Comparison of ENCODE assay signal across 21 cellular contexts in the genomic region with DNA sequence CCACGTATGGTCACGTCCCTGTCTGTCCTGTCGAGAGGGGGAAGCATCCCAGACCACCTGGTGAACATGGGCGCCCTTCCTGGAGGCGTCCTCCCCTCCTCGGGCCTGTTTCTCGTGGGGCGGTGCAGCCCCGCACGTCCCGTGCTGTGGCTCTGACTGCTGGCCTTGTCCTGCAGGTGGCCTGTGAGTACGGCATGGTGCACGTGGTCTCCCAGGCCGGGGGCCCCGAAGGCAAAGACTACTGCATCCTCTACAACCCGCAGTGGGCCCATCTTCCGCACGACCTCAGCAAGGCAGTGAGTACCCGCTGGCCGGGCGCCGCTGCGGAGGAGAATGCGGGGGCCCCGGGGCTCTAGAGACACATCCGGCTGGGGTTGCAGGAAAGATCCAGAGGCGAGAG. TPM values are rescaled to one million over a fixed set of nuclear protein-coding genes. Genes with fewer than 3 reads are reported as not detected.
DNase-seq lines count a peak whose midpoint lies in the region; ATAC-seq, FAIRE-seq and TF ChIP-seq lines count a peak whose summit lies in the region.
"Had no signal": no experiment of that assay in that cellular context is flagged by ENCODE, and none has a peak within 500 bp of the region (broad histone marks: within the 10 kb centered on the region; RNA-seq: fewer than 3 reads in every experiment).

No MANE protein-coding gene starts in this region.

- H3K27ac ChIP-seq in BLaER1 (peak overlapping the region; percentile 95), kidney (ENCODE audit: low read depth in 2 of 2, low read length in 2 of 2) (no peak overlapping the region), substantia nigra (ENCODE audit: low read depth, low read length, poor library complexity, severe bottlenecking) (peak overlapping the region; percentile 97)
- H3K27ac ChIP-seq: A549, C4-2B had no signal

- peaks cover 76% of the 10 kb centered on the region for H4K20me1 ChIP-seq in BLaER1
- peaks cover 43% of the 10 kb centered on the region for H4K20me1 ChIP-seq in Loucy (ENCODE audit: insufficient read depth, low read length, poor library complexity, severe bottlenecking)

- peaks cover 27% of the 10 kb centered on the region for H3K36me3 ChIP-seq in BLaER1
- H3K36me3 ChIP-seq in Loucy (ENCODE audit: insufficient read depth, low read length), result peaks cover 5% of the 10 kb centered on the region; the same call in 1 of the 2 replicates
- peaks cover 0 to 3% of the 10 kb centered on the region in 2 donors for H3K36me3 ChIP-seq in kidney (ENCODE audit: control insufficient read depth in 1 of 2, insufficient read depth in 2 of 2, low read length in 2 of 2)

- no peaks in the 10 kb centered on the region for H3K9me2 ChIP-seq in Loucy (replicated peaks; ENCODE audit: low read depth, low read length)

- H3K79me2 ChIP-seq in Loucy (ENCODE audit: insufficient read depth, low read length), result peaks cover 84% of the 10 kb centered on the region

- peak overlapping the region; percentile 52; the same call in 1 of the 2 replicates for H3K4me3 ChIP-seq in BLaER1
- H3K4me3 ChIP-seq in Loucy (ENCODE audit: low read length, poor library complexity, severe bottlenecking), result no peak overlapping the region
- H3K4me3 ChIP-seq in kidney (ENCODE audit: low read length in 2 of 2), result no peak overlapping the region
- H3K4me3 ChIP-seq: A549 had no signal

- peaks cover 6% of the 10 kb centered on the region for H3F3A ChIP-seq in Loucy (ENCODE audit: low read depth)

- H2AFZ ChIP-seq in Loucy (ENCODE audit: low read length), result no peak overlapping the region

- ATAC-seq in GM18909 (IDR thresholded peaks at IDR 0.05; ENCODE audit: poor library complexity, unreplicated experiment) (no peak), HG03045 (IDR thresholded peaks at IDR 0.05; ENCODE audit: unreplicated experiment) (no peak), GM21367 (IDR thresholded peaks at IDR 0.05; ENCODE audit: unreplicated experiment) (no peak)
- ATAC-seq: Panc1 had no signal

- H3K9ac ChIP-seq in BLaER1 (peak overlapping the region; percentile 80; the same call in 1 of the 2 replicates), Loucy (ENCODE audit: low read depth, low read length, poor library complexity, severe bottlenecking) (peak overlapping the region; percentile 99), kidney (ENCODE audit: low read length in 2 of 2) (no peak overlapping the region)

- no peak for TF ChIP-seq CTCF in Loucy (conservative IDR thresholded peaks at IDR 0.05; ENCODE audit: low read length)
- TF ChIP-seq CTCF in kidney (IDR thresholded peaks at IDR 0.05; ENCODE audit: borderline replicate concordance, extremely low read depth, insufficient read depth), result no peak

- H3K4me1 ChIP-seq in BLaER1 (peaks cover 88% of the 10 kb centered on the region), Loucy (ENCODE audit: insufficient read depth, low read length, poor library complexity, severe bottlenecking) (peaks cover 41% of the 10 kb centered on the region), kidney (ENCODE audit: control insufficient read depth in 1 of 2, insufficient read depth in 1 of 2, low read depth in 1 of 2, low read length in 2 of 2) (peaks cover 20 to 32% of the 10 kb centered on the region in 2 donors)

- H3K4me2 ChIP-seq in BLaER1, result peak overlapping the region; percentile 97
- H3K4me2 ChIP-seq in Loucy (ENCODE audit: low read depth, low read length, poor library complexity, severe bottlenecking), result peak overlapping the region; percentile 85
- H3K4me2 ChIP-seq: A549 had no signal

- H3K9me3 ChIP-seq in BLaER1 (no peaks in the 10 kb centered on the region), Loucy (ENCODE audit: insufficient read depth, low read depth, low read length) (no peaks in the 10 kb centered on the region), kidney (ENCODE audit: control insufficient read depth in 1 of 2, low read length in 2 of 2) (no peaks in the 10 kb centered on the region)
- H3K9me3 ChIP-seq: A549 had no signal

- intact Hi-C loops in kidney (cut with DNase I), result no loop called here

- H3K27me3 ChIP-seq in BLaER1 (no peaks in the 10 kb centered on the region), Loucy (ENCODE audit: insufficient read depth, low read length, poor library complexity, severe bottlenecking) (no peaks in the 10 kb centered on the region)

- FAIRE-seq in kidney (lab: Jason Lieb, UNC), result no peak
- FAIRE-seq: A549, H54 had no signal

- DNase-seq in kidney (peak; percentile 74), substantia nigra (lab: John Stamatoyannopoulos, UW) (peak in 2 of 49 donors; percentile 24 to 26)
- DNase-seq: COR-L47, DMS 273 treated with DMSO at 0.1 percent for 48 hours, DND-41, MM.1S, NCI-H1105, NCI-H1694, NCI-H2081 treated with DMSO at 0.1 percent for 48 hours had no signal

RNA-seq across cellular contexts. Expression of a gene that starts 5.9 kb away (rescaled TPM):
- 94.1 TPM for total RNA-seq in kidney
- polyA plus RNA-seq in kidney (ENCODE audit: insufficient read depth, low read depth, low replicate concordance), result 25.3 TPM

RNA-seq across cellular contexts. Expression of a gene that starts 6.0 kb away (rescaled TPM):
- total RNA-seq in kidney, result 54.0 TPM
- 160 TPM for polyA plus RNA-seq in kidney (ENCODE audit: insufficient read depth, low read depth, low replicate concordance)

RNA-seq across cellular contexts. Expression of a gene that starts 25.6 kb away (rescaled TPM):
- total RNA-seq in kidney, result not detected
- polyA plus RNA-seq in kidney (ENCODE audit: insufficient read depth, low read depth, low replicate concordance), result not detected
- total RNA-seq: SK-MEL-5 had no signal

RNA-seq across cellular contexts. Expression of a gene that starts 26.5 kb away (rescaled TPM):
- total RNA-seq in kidney, result 0.09 TPM
- not detected for polyA plus RNA-seq in kidney (ENCODE audit: insufficient read depth, low read depth, low replicate concordance)
- total RNA-seq: G401 had no signal
- polyA plus RNA-seq: A549 had no signal

RNA-seq across cellular contexts. Expression of a gene that starts 52.5 kb away (rescaled TPM):
- 2.1 TPM for total RNA-seq in kidney
- not detected for polyA plus RNA-seq in kidney (ENCODE audit: insufficient read depth, low read depth, low replicate concordance)
- total RNA-seq: G401, NCI-H460, SK-MEL-5 had no signal
- polyA plus RNA-seq: A549 had no signal

Comparison
In these comparisons a context has a peak if more than half of its experiments do, and no peak if none do; other contexts are left out.
1. H3K27ac ChIP-seq: peak in BLaER1 (single experiment) and substantia nigra (single experiment); none in kidney (0 of 2).
2. H3K9ac ChIP-seq: peak in BLaER1 (single experiment) and Loucy (single experiment); none in kidney (0 of 2).